10 cellular contexts compared by ENCODE assay signal in genomic region chr2:181371782-181372292, GRCh38.
DNase-seq lines count a peak whose midpoint lies in the region; ATAC-seq, FAIRE-seq and TF ChIP-seq lines count a peak whose summit lies in the region.
"Had no signal": no experiment of that assay in that cellular context is flagged by ENCODE, and none has a peak within 500 bp of the region (broad histone marks: within the 10 kb centered on the region; RNA-seq: fewer than 3 reads in every experiment).

No MANE protein-coding gene starts in this region.

- no peaks in the 10 kb centered on the region for H3K9me2 ChIP-seq in MM.1S (replicated peaks; ENCODE audit: insufficient read depth, low read length)

- peaks cover 27% of the 10 kb centered on the region for H3K4me1 Mint-ChIP-seq in activated CD8-positive, alpha-beta T cell treated with anti-CD3 and anti-CD28 coated beads, Interleukin-2, amount 10 ng/mL, durations not matched to agents 7 days and 5 days (ENCODE audit: low read depth)
- H3K4me1 Mint-ChIP-seq in activated CD8-positive, alpha-beta T cell treated with anti-CD3 and anti-CD28 coated beads for 36 hours (ENCODE audit: low read depth), result peaks cover 23% of the 10 kb centered on the region

- no peaks in the 10 kb centered on the region for H3K27me3 Mint-ChIP-seq in activated CD8-positive, alpha-beta T cell treated with anti-CD3 and anti-CD28 coated beads, Interleukin-2, amount 10 ng/mL, durations not matched to agents 7 days and 5 days (ENCODE audit: low read depth)
- H3K27me3 Mint-ChIP-seq in activated CD8-positive, alpha-beta T cell treated with anti-CD3 and anti-CD28 coated beads for 36 hours, result no peaks in the 10 kb centered on the region

- no peaks in the 10 kb centered on the region for H3K36me3 ChIP-seq in MM.1S (replicated peaks; ENCODE audit: insufficient read depth, low read length)
- H3K36me3 ChIP-seq in small intestine (ENCODE audit: control insufficient read depth in 2 of 2, insufficient read depth in 2 of 2, low read length in 2 of 2), result no peaks in the 10 kb centered on the region

- no peak for TF ChIP-seq CTCF in activated CD8-positive, alpha-beta T cell treated with anti-CD3 and anti-CD28 coated beads for 36 hours (IDR thresholded peaks at IDR 0.05)
- no peak for TF ChIP-seq CTCF in MM.1S (IDR thresholded peaks at IDR 0.05; ENCODE audit: low read length)

- H3K9ac ChIP-seq in MM.1S (ENCODE audit: low read length), result no peak overlapping the region

- no peak for FAIRE-seq in small intestine (lab: Jason Lieb, UNC)

- H3K4me1 ChIP-seq in MM.1S (ENCODE audit: low read length), result peaks cover 15% of the 10 kb centered on the region
- H3K4me1 ChIP-seq in small intestine (ENCODE audit: control insufficient read depth in 2 of 2, insufficient read depth in 1 of 2, low read depth in 1 of 2, low read length in 1 of 2), result peaks cover 0 to 5% of the 10 kb centered on the region in 2 donors

- no peaks in the 10 kb centered on the region for H3F3A ChIP-seq in MM.1S (ENCODE audit: insufficient read depth, low read length)

- H3K9me3 Mint-ChIP-seq in activated CD8-positive, alpha-beta T cell treated with anti-CD3 and anti-CD28 coated beads, Interleukin-2, amount 10 ng/mL, durations not matched to agents 7 days and 5 days (ENCODE audit: insufficient read depth), result peaks cover 1% of the 10 kb centered on the region
- no peaks in the 10 kb centered on the region for H3K9me3 Mint-ChIP-seq in activated CD8-positive, alpha-beta T cell treated with anti-CD3 and anti-CD28 coated beads for 36 hours

- H3K27ac Mint-ChIP-seq in activated CD8-positive, alpha-beta T cell treated with anti-CD3 and anti-CD28 coated beads, Interleukin-2, amount 10 ng/mL, durations not matched to agents 7 days and 5 days, result peak overlapping the region; percentile 6
- no peak overlapping the region for H3K27ac Mint-ChIP-seq in activated CD8-positive, alpha-beta T cell treated with anti-CD3 and anti-CD28 coated beads for 36 hours

- WGBS in small intestine, 3 donors, result 35 to 59% (median 36%) methylated on average over 2 of the region's 2 CpGs

- H3K27me3 ChIP-seq in MM.1S (replicated peaks; ENCODE audit: insufficient read depth, low read length) (no peaks in the 10 kb centered on the region), small intestine (ENCODE audit: control insufficient read depth in 2 of 2, insufficient read depth in 2 of 2, low read length in 2 of 2) (no peaks in the 10 kb centered on the region)
- H3K27me3 ChIP-seq: dorsolateral prefrontal cortex had no signal

- H3K79me2 ChIP-seq in MM.1S (ENCODE audit: low read length), result no peaks in the 10 kb centered on the region

- H3K9me3 ChIP-seq in MM.1S (replicated peaks; ENCODE audit: insufficient read depth, low read length) (no peaks in the 10 kb centered on the region), small intestine (ENCODE audit: control insufficient read depth, low read depth) (no peaks in the 10 kb centered on the region)

- peaks cover 4% of the 10 kb centered on the region for H3K36me3 Mint-ChIP-seq in activated CD8-positive, alpha-beta T cell treated with anti-CD3 and anti-CD28 coated beads, Interleukin-2, amount 10 ng/mL, durations not matched to agents 7 days and 5 days (ENCODE audit: low read depth)
- peaks cover 2% of the 10 kb centered on the region for H3K36me3 Mint-ChIP-seq in activated CD8-positive, alpha-beta T cell treated with anti-CD3 and anti-CD28 coated beads for 36 hours (ENCODE audit: low read depth)

- no peak overlapping the region for H3K4me2 ChIP-seq in MM.1S (ENCODE audit: low read depth, low read length)

- no peak for DNase-seq in activated CD8-positive, alpha-beta T cell treated with anti-CD3 and anti-CD28 coated beads, Interleukin-2, amount 10 ng/mL, durations not matched to agents 7 days and 5 days
- DNase-seq in activated CD8-positive, alpha-beta T cell treated with anti-CD3 and anti-CD28 coated beads for 36 hours, result no peak
- DNase-seq in MM.1S, result peak; percentile 44
- peak; percentile 67 for DNase-seq in fibroblast of gingiva (ENCODE audit: low read depth)
- no peak for DNase-seq in small intestine
- no peak for DNase-seq in NCI-H2196 treated with DMSO at 0.1 percent for 48 hours (lab: John Stamatoyannopoulos, UW; ENCODE audit: unreplicated experiment)
- DNase-seq in NCI-H1417 treated with DMSO at 0.1 percent for 48 hours (lab: John Stamatoyannopoulos, UW), result no peak
- no peak for DNase-seq in NCI-H345 (lab: John Stamatoyannopoulos, UW)
- DNase-seq: dorsolateral prefrontal cortex had no signal

- no peak overlapping the region for H3K4me3 Mint-ChIP-seq in activated CD8-positive, alpha-beta T cell treated with anti-CD3 and anti-CD28 coated beads, Interleukin-2, amount 10 ng/mL, durations not matched to agents 7 days and 5 days
- no peak overlapping the region for H3K4me3 Mint-ChIP-seq in activated CD8-positive, alpha-beta T cell treated with anti-CD3 and anti-CD28 coated beads for 36 hours

- CTCF ChIA-PET in activated CD8-positive, alpha-beta T cell treated with anti-CD3 and anti-CD28 coated beads, Interleukin-2, amount 10 ng/mL, durations not matched to agents 7 days and 5 days (lab: Charles Lee), result interaction anchor here (1.4 kb wide), 1 partner anchor 12 kb away, joined by 4 read pairs; no protein-coding TSS in a partner anchor
- CTCF ChIA-PET in activated CD8-positive, alpha-beta T cell treated with anti-CD3 and anti-CD28 coated beads for 36 hours (lab: Charles Lee), result interaction anchor here (1.0 to 1.4 kb wide), 2 partner anchors 25 to 94 kb away, joined by 3 read pairs; no protein-coding TSS in a partner anchor

- ATAC-seq in activated CD8-positive, alpha-beta T cell treated with anti-CD3 and anti-CD28 coated beads, Interleukin-2, amount 10 ng/mL, durations not matched to agents 7 days and 5 days, result no peak
- ATAC-seq in activated CD8-positive, alpha-beta T cell treated with anti-CD3 and anti-CD28 coated beads for 36 hours, result no peak

- H3K4me3 ChIP-seq in MM.1S (ENCODE audit: low read length) (no peak overlapping the region), small intestine (ENCODE audit: low read depth in 1 of 2, low read length in 2 of 2) (no peak overlapping the region)
- H3K4me3 ChIP-seq: dorsolateral prefrontal cortex had no signal

- POLR2A ChIA-PET in activated CD8-positive, alpha-beta T cell treated with anti-CD3 and anti-CD28 coated beads, Interleukin-2, amount 10 ng/mL, durations not matched to agents 7 days and 5 days (lab: Charles Lee), result interaction anchor here (0.9 kb wide), 1 partner anchor 85 kb away, joined by 3 read pairs; no protein-coding TSS in a partner anchor
- POLR2A ChIA-PET in activated CD8-positive, alpha-beta T cell treated with anti-CD3 and anti-CD28 coated beads for 36 hours (lab: Charles Lee), result interaction anchor here (0.7 kb wide), 1 partner anchor 201 kb away, joined by 5 read pairs; no protein-coding TSS in a partner anchor

- no peaks in the 10 kb centered on the region for H4K20me1 ChIP-seq in MM.1S (ENCODE audit: insufficient read depth, low read length)

- H3K27ac ChIP-seq in MM.1S (ENCODE audit: low read length) (no peak overlapping the region), small intestine (ENCODE audit: low read depth in 1 of 2, low read length in 1 of 2) (peak overlapping the region; percentile 4 to 39)
- H3K27ac ChIP-seq: C4-2B, dorsolateral prefrontal cortex had no signal

- intact Hi-C loops in activated CD8-positive, alpha-beta T cell treated with anti-CD3 and anti-CD28 coated beads for 36 hours (cut with micrococcal nuclease), result no loop called here

- no peak overlapping the region for H2AFZ ChIP-seq in MM.1S (ENCODE audit: low read length)

Comparison
In these comparisons a context has a peak if more than half of its experiments do, and no peak if none do; other contexts are left out.
1. DNase-seq: peak in MM.1S (single experiment) and fibroblast of gingiva (single experiment); none in activated CD8-positive, alpha-beta T cell treated with anti-CD3 and anti-CD28 coated beads, Interleukin-2, amount 10 ng/mL, durations not matched to agents 7 days and 5 days (single experiment), activated CD8-positive, alpha-beta T cell treated with anti-CD3 and anti-CD28 coated beads for 36 hours (single experiment), small intestine (single experiment), NCI-H2196 treated with DMSO at 0.1 percent for 48 hours (single experiment), NCI-H1417 treated with DMSO at 0.1 percent for 48 hours (single experiment) and NCI-H345 (single experiment).